Comparison of ENCODE assay signal across 1 cellular context in genomic region chr7:150524018-150524417, GRCh38.
TF ChIP-seq lines count a peak whose summit lies in the region.

No MANE protein-coding gene starts in this region.

TF ChIP-seq in WTC11, 78 proteins besides CTCF, POLR2A, EP300 and RAD21 (continued from another document):
- TF ChIP-seq FOXP4 (CRISPR knock-in tag; IDR thresholded peaks at IDR 0.05), result no peak
- no peak for TF ChIP-seq MAX (CRISPR knock-in tag; IDR thresholded peaks at IDR 0.05)
- TF ChIP-seq ZMAT4 (CRISPR knock-in tag; IDR thresholded peaks at IDR 0.05), result no peak
- TF ChIP-seq CREM (CRISPR knock-in tag; IDR thresholded peaks at IDR 0.05), result no peak
- TF ChIP-seq ZSCAN18 (CRISPR knock-in tag; IDR thresholded peaks at IDR 0.05), result no peak
- TF ChIP-seq E2F1 (CRISPR knock-in tag; IDR thresholded peaks at IDR 0.05), result no peak
- no peak for TF ChIP-seq IRF2 (CRISPR knock-in tag; IDR thresholded peaks at IDR 0.05; ENCODE audit: borderline replicate concordance, low read depth)
- TF ChIP-seq JAZF1 (CRISPR knock-in tag; IDR thresholded peaks at IDR 0.05), result no peak
- TF ChIP-seq FOXK1 (CRISPR knock-in tag; IDR thresholded peaks at IDR 0.05), result no peak
- no peak for TF ChIP-seq OVOL2 (CRISPR knock-in tag; IDR thresholded peaks at IDR 0.05; ENCODE audit: borderline replicate concordance)
- TF ChIP-seq IRF1 (CRISPR knock-in tag; IDR thresholded peaks at IDR 0.05), result no peak
- TF ChIP-seq MXD4 (CRISPR knock-in tag; IDR thresholded peaks at IDR 0.05; ENCODE audit: borderline replicate concordance), result no peak
- no peak for TF ChIP-seq AFF4 (CRISPR knock-in tag; IDR thresholded peaks at IDR 0.05; ENCODE audit: borderline replicate concordance)
- no peak for TF ChIP-seq ZNF232 (CRISPR knock-in tag; IDR thresholded peaks at IDR 0.05)
- no peak for TF ChIP-seq ZNF416 (CRISPR knock-in tag; IDR thresholded peaks at IDR 0.05)
- TF ChIP-seq ZNF281 (CRISPR knock-in tag; IDR thresholded peaks at IDR 0.05), result no peak
- no peak for TF ChIP-seq KAT7 (CRISPR knock-in tag; IDR thresholded peaks at IDR 0.05; ENCODE audit: borderline replicate concordance)
- no peak for TF ChIP-seq USF2 (CRISPR knock-in tag; IDR thresholded peaks at IDR 0.05)
TF ChIP-seq in WTC11: peak in this region for 0.
